13 cellular contexts compared by ENCODE assay signal in the genomic region with DNA sequence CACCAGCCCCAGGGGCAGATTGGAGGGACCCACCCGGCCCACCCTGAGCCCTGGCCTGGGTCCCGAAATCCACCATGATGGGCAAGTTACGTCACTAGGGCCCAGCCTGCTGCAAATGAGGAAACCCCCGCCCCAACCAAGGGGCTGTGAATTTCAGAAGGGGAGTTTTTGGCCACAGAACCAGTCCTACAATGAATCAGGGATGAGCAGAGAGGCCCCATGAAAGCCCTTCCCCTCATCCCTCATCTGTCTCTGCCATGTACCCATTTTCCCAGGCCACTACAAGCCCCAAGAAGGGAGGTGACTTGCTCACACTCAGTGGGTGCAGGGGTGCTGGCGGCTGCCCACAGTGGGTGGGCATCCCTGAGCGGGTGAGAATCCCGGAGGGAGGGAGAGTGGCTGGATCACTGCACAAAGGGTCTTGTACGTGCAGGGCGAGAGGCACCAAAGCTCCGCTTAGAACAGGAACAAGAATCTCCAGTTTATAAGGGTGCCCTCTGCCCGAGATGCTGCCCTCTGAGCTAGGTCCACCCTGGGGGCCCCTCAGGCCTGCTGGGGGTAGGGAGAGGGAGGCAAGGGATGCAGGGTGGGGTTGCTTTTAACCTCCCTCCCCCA. TPM values are rescaled to one million over a fixed set of nuclear protein-coding genes. Genes with fewer than 3 reads are reported as not detected.
DNase-seq lines count a peak whose midpoint lies in the region; ATAC-seq and TF ChIP-seq lines count a peak whose summit lies in the region.
"Had no signal": no experiment of that assay in that cellular context is flagged by ENCODE, and none has a peak within 500 bp of the region (broad histone marks: within the 10 kb centered on the region; RNA-seq: fewer than 3 reads in every experiment).

No MANE protein-coding gene starts in this region.

- DNase-seq in CD4-positive, CD25-positive, alpha-beta regulatory T cell: no peak
- DNase-seq in GM06990 (ENCODE audit: extremely low read depth, insufficient read length): peak; percentile 60
- DNase-seq in activated T-helper 1 cell treated with anti-CD3 and anti-CD28 coated beads, Interleukin-12 subunit alpha, Interleukin-12 subunit beta, Interleukin-2, Interleukin-4 antibody, amounts not matched to agents 30 ng/mL and 10 ng/mL and 1 ng/mL, durations not matched to agents 14 hours and 24 hours and 36 hours (ENCODE audit: low spot score): no peak
- no peak for DNase-seq in natural killer cell
- DNase-seq in esophagus squamous epithelium (lab: John Stamatoyannopoulos, UW): no peak
- no peak for DNase-seq in RPMI8226
- DNase-seq: activated CD8-positive, alpha-beta memory T cell treated with anti-CD3 and anti-CD28 coated beads for 24 hours; NCI-H774; small intestine; T-helper 9 cell had no signal

- peak overlapping the region; percentile 95 to 99 (median 97) for H3K27ac Mint-ChIP-seq in CD4-positive, CD25-positive, alpha-beta regulatory T cell
- peak overlapping the region; percentile 82 for H3K27ac Mint-ChIP-seq in activated T-helper 1 cell treated with anti-CD3 and anti-CD28 coated beads, Interleukin-12 subunit alpha, Interleukin-12 subunit beta, Interleukin-2, Interleukin-4 antibody, amounts not matched to agents 30 ng/mL and 10 ng/mL and 1 ng/mL, durations not matched to agents 14 hours and 24 hours and 36 hours
- H3K27ac Mint-ChIP-seq in natural killer cell: peak overlapping the region; percentile 69 to 86

- H3K4me1 Mint-ChIP-seq in CD4-positive, CD25-positive, alpha-beta regulatory T cell: peaks cover 17 to 93% (median 35%) of the 10 kb centered on the region in 4 donors
- peaks cover 57% of the 10 kb centered on the region for H3K4me1 Mint-ChIP-seq in activated T-helper 1 cell treated with anti-CD3 and anti-CD28 coated beads, Interleukin-12 subunit alpha, Interleukin-12 subunit beta, Interleukin-2, Interleukin-4 antibody, amounts not matched to agents 30 ng/mL and 10 ng/mL and 1 ng/mL, durations not matched to agents 14 hours and 24 hours and 36 hours (ENCODE audit: low read depth)
- H3K4me1 Mint-ChIP-seq in natural killer cell: peaks cover 30 to 46% of the 10 kb centered on the region in 2 donors

- no peak for ATAC-seq in CD4-positive, CD25-positive, alpha-beta regulatory T cell (ENCODE audit: low read depth in 2 of 2)
- ATAC-seq in natural killer cell: no peak
- no peak for ATAC-seq in GM19455 (IDR thresholded peaks at IDR 0.05; ENCODE audit: unreplicated experiment)

- no peak for TF ChIP-seq CTCF in GM06990 (IDR thresholded peaks at IDR 0.05; ENCODE audit: insufficient read depth, low read length, poor library complexity, severe bottlenecking)
- TF ChIP-seq CTCF in natural killer cell (IDR thresholded peaks at IDR 0.05): no peak
- no peak for TF ChIP-seq CTCF in esophagus squamous epithelium (IDR thresholded peaks at IDR 0.05)

- H3K27me3 Mint-ChIP-seq in CD4-positive, CD25-positive, alpha-beta regulatory T cell: peaks cover 4% of the 10 kb centered on the region
- peaks cover 29% of the 10 kb centered on the region for H3K27me3 Mint-ChIP-seq in activated T-helper 1 cell treated with anti-CD3 and anti-CD28 coated beads, Interleukin-12 subunit alpha, Interleukin-12 subunit beta, Interleukin-2, Interleukin-4 antibody, amounts not matched to agents 30 ng/mL and 10 ng/mL and 1 ng/mL, durations not matched to agents 14 hours and 24 hours and 36 hours (ENCODE audit: insufficient read depth)
- H3K27me3 Mint-ChIP-seq in natural killer cell (ENCODE audit: low read depth in 2 of 2): no peaks in the 10 kb centered on the region

- H3K9me3 Mint-ChIP-seq in CD4-positive, CD25-positive, alpha-beta regulatory T cell: no peaks in the 10 kb centered on the region
- H3K9me3 Mint-ChIP-seq in activated T-helper 1 cell treated with anti-CD3 and anti-CD28 coated beads, Interleukin-12 subunit alpha, Interleukin-12 subunit beta, Interleukin-2, Interleukin-4 antibody, amounts not matched to agents 30 ng/mL and 10 ng/mL and 1 ng/mL, durations not matched to agents 14 hours and 24 hours and 36 hours: no peaks in the 10 kb centered on the region
- no peaks in the 10 kb centered on the region for H3K9me3 Mint-ChIP-seq in natural killer cell

- no peaks in the 10 kb centered on the region for H3K36me3 ChIP-seq in CD4-positive, CD25-positive, alpha-beta regulatory T cell (ENCODE audit: control insufficient read depth, insufficient read depth, low read length)
- H3K36me3 ChIP-seq in GM06990 (ENCODE audit: control insufficient read depth, insufficient read depth, low read length) (no peaks in the 10 kb centered on the region), esophagus squamous epithelium (no peaks in the 10 kb centered on the region)
- H3K36me3 ChIP-seq: tibial nerve had no signal

- TF ChIP-seq POLR2A in esophagus squamous epithelium (IDR thresholded peaks at IDR 0.05): no peak

- peaks cover 74% of the 10 kb centered on the region for H3K4me1 ChIP-seq in CD4-positive, CD25-positive, alpha-beta regulatory T cell (ENCODE audit: control insufficient read depth, insufficient read depth, low read length, poor library complexity, severe bottlenecking)
- H3K4me1 ChIP-seq in esophagus squamous epithelium: peaks cover 9 to 26% (median 14%) of the 10 kb centered on the region in 3 donors

- WGBS in esophagus squamous epithelium, 2 donors: 70 to 96% methylated on average over 4 to 7 of the region's 11 CpGs

- intact Hi-C loops in activated T-helper 1 cell treated with anti-CD3 and anti-CD28 coated beads, Interleukin-12 subunit alpha, Interleukin-12 subunit beta, Interleukin-2, Interleukin-4 antibody, amounts not matched to agents 30 ng/mL and 10 ng/mL and 1 ng/mL, durations not matched to agents 14 hours and 24 hours and 36 hours (cut with micrococcal nuclease): loop anchor here (5.0 kb wide), 1 partner anchor 123 kb away; a partner anchor contains a TSS
- intact Hi-C loops in natural killer cell (cut with micrococcal nuclease) (loop anchor here (5.0 kb wide), 1 partner anchor 67 kb away; no protein-coding TSS in a partner anchor), esophagus squamous epithelium (cut with DNase I) (loop anchor here (5.0 kb wide), 1 partner anchor 33 kb away; no protein-coding TSS in a partner anchor)

- H3K27ac ChIP-seq in CD4-positive, CD25-positive, alpha-beta regulatory T cell (ENCODE audit: insufficient read depth, low read length, poor library complexity, severe bottlenecking): peak overlapping the region; percentile 75
- H3K27ac ChIP-seq in esophagus squamous epithelium: no peak overlapping the region
- H3K27ac ChIP-seq: parathyroid adenoma, tibial nerve had no signal

- H3K4me3 ChIP-seq in CD4-positive, CD25-positive, alpha-beta regulatory T cell (ENCODE audit: low read depth, low read length): no peak overlapping the region
- H3K4me3 ChIP-seq in GM06990 (replicated peaks; ENCODE audit: low read depth, low read length): peak overlapping the region; percentile 24
- no peak overlapping the region for H3K4me3 ChIP-seq in esophagus squamous epithelium
- H3K4me3 ChIP-seq: tibial nerve had no signal

- no peaks in the 10 kb centered on the region for H3K36me3 Mint-ChIP-seq in CD4-positive, CD25-positive, alpha-beta regulatory T cell
- H3K36me3 Mint-ChIP-seq in activated T-helper 1 cell treated with anti-CD3 and anti-CD28 coated beads, Interleukin-12 subunit alpha, Interleukin-12 subunit beta, Interleukin-2, Interleukin-4 antibody, amounts not matched to agents 30 ng/mL and 10 ng/mL and 1 ng/mL, durations not matched to agents 14 hours and 24 hours and 36 hours (ENCODE audit: low read depth): peaks cover 2% of the 10 kb centered on the region
- H3K36me3 Mint-ChIP-seq in natural killer cell: no peaks in the 10 kb centered on the region

- no peaks in the 10 kb centered on the region for H3K9me3 ChIP-seq in CD4-positive, CD25-positive, alpha-beta regulatory T cell (ENCODE audit: control insufficient read depth in 2 of 2, low read length in 2 of 2)
- H3K9me3 ChIP-seq in esophagus squamous epithelium: no peaks in the 10 kb centered on the region
- H3K9me3 ChIP-seq: tibial nerve had no signal

- H3K27me3 ChIP-seq in CD4-positive, CD25-positive, alpha-beta regulatory T cell (ENCODE audit: control insufficient read depth, insufficient read depth, low read length): no peaks in the 10 kb centered on the region
- H3K27me3 ChIP-seq in GM06990 (replicated peaks; ENCODE audit: control insufficient read depth, insufficient read depth, low read length): no peaks in the 10 kb centered on the region
- no peaks in the 10 kb centered on the region for H3K27me3 ChIP-seq in esophagus squamous epithelium
- H3K27me3 ChIP-seq: tibial nerve had no signal

- H3K4me3 Mint-ChIP-seq in CD4-positive, CD25-positive, alpha-beta regulatory T cell: peak overlapping the region; percentile 51 to 88 (median 78)
- H3K4me3 Mint-ChIP-seq in activated T-helper 1 cell treated with anti-CD3 and anti-CD28 coated beads, Interleukin-12 subunit alpha, Interleukin-12 subunit beta, Interleukin-2, Interleukin-4 antibody, amounts not matched to agents 30 ng/mL and 10 ng/mL and 1 ng/mL, durations not matched to agents 14 hours and 24 hours and 36 hours: peak overlapping the region; percentile 15
- peak overlapping the region; percentile 58 for H3K4me3 Mint-ChIP-seq in natural killer cell

RNA-seq across cellular contexts. Expression of a gene that starts 10.4 kb away (rescaled TPM):
- 234 TPM for total RNA-seq in CD4-positive, CD25-positive, alpha-beta regulatory T cell
- 100 to 1,000 TPM in 1 of 4 donors, 10 to 100 TPM in 3; 55.4 to 118 (median 79.9) TPM for polyA plus RNA-seq in CD4-positive, CD25-positive, alpha-beta regulatory T cell
- total RNA-seq in activated T-helper 1 cell treated with anti-CD3 and anti-CD28 coated beads, Interleukin-12 subunit alpha, Interleukin-12 subunit beta, Interleukin-2, Interleukin-4 antibody, amounts not matched to agents 30 ng/mL and 10 ng/mL and 1 ng/mL, durations not matched to agents 14 hours and 24 hours and 36 hours: 76.3 and 77.2 TPM in 2 replicates
- total RNA-seq in natural killer cell: 100 to 1,000 TPM in 2 of 3 donors, 10 to 100 TPM in 1; 97.7 to 203 (median 158) TPM
- total RNA-seq in esophagus squamous epithelium: 1 to 10 TPM; 1.9 to 7.6 (median 2.8) TPM

Comparison
In these comparisons a context has a peak if more than half of its experiments do, and no peak if none do; other contexts are left out.
1. H3K4me3 Mint-ChIP-seq: peak in every context shown above with its lines; median percentile 78 in CD4-positive, CD25-positive, alpha-beta regulatory T cell; 58 in natural killer cell; 15 in activated T-helper 1 cell treated with anti-CD3 and anti-CD28 coated beads, Interleukin-12 subunit alpha, Interleukin-12 subunit beta, Interleukin-2, Interleukin-4 antibody, amounts not matched to agents 30 ng/mL and 10 ng/mL and 1 ng/mL, durations not matched to agents 14 hours and 24 hours and 36 hours.